24 cellular contexts compared by ENCODE assay signal in genomic region chr3:43858052-43858701, GRCh38.
DNase-seq lines count a peak whose midpoint lies in the region; TF ChIP-seq lines count a peak whose summit lies in the region.
"Had no signal": no experiment of that assay in that cellular context is flagged by ENCODE, and none has a peak within 500 bp of the region (broad histone marks: within the 10 kb centered on the region; RNA-seq: fewer than 3 reads in every experiment).

No MANE protein-coding gene starts in this region.

- peak overlapping the region; percentile 35 for H3K4me3 Mint-ChIP-seq in nephron progenitor cell
- H3K4me3 Mint-ChIP-seq: mesothelial cell of epicardium; naive thymus-derived CD8-positive, alpha-beta T cell; stimulated activated naive B cell treated with anti-CD40 and anti-IgM and Interleukin-4, amounts not matched to agents 10 μg/mL and 1 μg/mL and 100 μg/mL, for 72 hours had no signal

- intact Hi-C loops in esophagus muscularis mucosa (cut with DNase I), result loop anchor here (10.0 kb wide), 1 partner anchor 337 kb away; no protein-coding TSS in a partner anchor

- peaks cover 5% of the 10 kb centered on the region; the same call in 1 of the 2 replicates for H3K4me1 ChIP-seq in ES-I3 (ENCODE audit: insufficient read depth, low read length)
- no peaks in the 10 kb centered on the region for H3K4me1 ChIP-seq in MM.1S (ENCODE audit: low read length)
- H3K4me1 ChIP-seq in esophagus muscularis mucosa, result peaks cover 0 to 4% (median 0%) of the 10 kb centered on the region in 4 donors
- H3K4me1 ChIP-seq: adrenal gland, parathyroid adenoma, suprapubic skin had no signal

- H3K4me2 ChIP-seq in MM.1S (ENCODE audit: low read depth, low read length), result no peak overlapping the region

- H3K27me3 ChIP-seq in MM.1S (replicated peaks; ENCODE audit: insufficient read depth, low read length) (no peaks in the 10 kb centered on the region), esophagus muscularis mucosa (peaks cover 0 to 71% (median 3%) of the 10 kb centered on the region in 4 donors)

- H3K4me1 Mint-ChIP-seq in nephron progenitor cell, result peaks cover 12% of the 10 kb centered on the region
- H3K4me1 Mint-ChIP-seq: mesothelial cell of epicardium; naive thymus-derived CD8-positive, alpha-beta T cell had no signal

- H3K9ac ChIP-seq in ES-I3 (ENCODE audit: low read depth, low read length) (peak overlapping the region; percentile 19; the same call in 1 of the 2 replicates), MM.1S (ENCODE audit: low read length) (no peak overlapping the region)
- H3K9ac ChIP-seq: parathyroid adenoma had no signal

- H3K4me3 ChIP-seq in MM.1S (ENCODE audit: low read length) (no peak overlapping the region), esophagus muscularis mucosa (no peak overlapping the region)
- H3K4me3 ChIP-seq: adrenal gland, suprapubic skin had no signal

- TF ChIP-seq EP300 in esophagus muscularis mucosa (IDR thresholded peaks at IDR 0.05), result no peak

- H3K36me3 ChIP-seq in ES-I3 (ENCODE audit: insufficient read depth, low read length) (no peaks in the 10 kb centered on the region), MM.1S (replicated peaks; ENCODE audit: insufficient read depth, low read length) (no peaks in the 10 kb centered on the region), esophagus muscularis mucosa (no peaks in the 10 kb centered on the region)
- H3K36me3 ChIP-seq: adrenal gland, suprapubic skin had no signal

- H3K9me3 Mint-ChIP-seq in nephron progenitor cell, result no peaks in the 10 kb centered on the region
- H3K9me3 Mint-ChIP-seq: mesothelial cell of epicardium; naive thymus-derived CD8-positive, alpha-beta T cell; stimulated activated naive B cell treated with anti-CD40 and anti-IgM and Interleukin-4, amounts not matched to agents 10 μg/mL and 1 μg/mL and 100 μg/mL, for 72 hours had no signal

- no peaks in the 10 kb centered on the region for H3K9me2 ChIP-seq in MM.1S (replicated peaks; ENCODE audit: insufficient read depth, low read length)

- WGBS in esophagus muscularis mucosa, result 26% methylated on average over 12 of the region's 16 CpGs

- no peaks in the 10 kb centered on the region for H4K20me1 ChIP-seq in MM.1S (ENCODE audit: insufficient read depth, low read length)

- no peak for TF ChIP-seq CTCF in MM.1S (IDR thresholded peaks at IDR 0.05; ENCODE audit: low read length)
- no peak for TF ChIP-seq CTCF in esophagus muscularis mucosa (IDR thresholded peaks at IDR 0.05)
- no peak for TF ChIP-seq CTCF in nephron progenitor cell (IDR thresholded peaks at IDR 0.05)

- no peak overlapping the region for H3K27ac ChIP-seq in MM.1S (ENCODE audit: low read length)
- H3K27ac ChIP-seq in esophagus muscularis mucosa (replicated peaks in 1 of 4), result no peak overlapping the region
- H3K27ac ChIP-seq: adrenal gland, parathyroid adenoma, suprapubic skin had no signal

- H2AFZ ChIP-seq in MM.1S (ENCODE audit: low read length), result no peak overlapping the region
- H2AFZ ChIP-seq: parathyroid adenoma had no signal

- H3K9me3 ChIP-seq in ES-I3 (ENCODE audit: control insufficient read depth, insufficient read depth, low read length) (no peaks in the 10 kb centered on the region), MM.1S (replicated peaks; ENCODE audit: insufficient read depth, low read length) (no peaks in the 10 kb centered on the region), esophagus muscularis mucosa (no peaks in the 10 kb centered on the region)
- H3K9me3 ChIP-seq: adrenal gland, suprapubic skin had no signal

- no peak for TF ChIP-seq POLR2A in esophagus muscularis mucosa (IDR thresholded peaks at IDR 0.05; ENCODE audit: low read depth)

- peaks cover 30% of the 10 kb centered on the region for H3K27me3 Mint-ChIP-seq in nephron progenitor cell (ENCODE audit: low read depth, poor library complexity)

- no peak overlapping the region for H3K27ac Mint-ChIP-seq in nephron progenitor cell
- H3K27ac Mint-ChIP-seq: mesothelial cell of epicardium; naive thymus-derived CD8-positive, alpha-beta T cell; stimulated activated naive B cell treated with anti-CD40 and anti-IgM and Interleukin-4, amounts not matched to agents 10 μg/mL and 1 μg/mL and 100 μg/mL, for 72 hours had no signal

- no peaks in the 10 kb centered on the region for H3F3A ChIP-seq in MM.1S (ENCODE audit: insufficient read depth, low read length)

- DNase-seq in MM.1S, result peak; percentile 10
- DNase-seq in esophagus muscularis mucosa (ENCODE audit: extremely low spot score), result peak; percentile 80
- no peak for DNase-seq in nephron progenitor cell
- DNase-seq in H4 (ENCODE audit: low spot score), result no peak
- no peak for DNase-seq in UCSD-AML1 (lab: John Stamatoyannopoulos, UW; ENCODE audit: unreplicated experiment)
- no peak for DNase-seq in CD1c-positive myeloid dendritic cell (ENCODE audit: extremely low spot score)
- DNase-seq: activated CD4-positive, alpha-beta T cell treated with anti-CD3 and anti-CD28 coated beads for 1 hour; adrenal gland; C1 segment of cervical spinal cord; Calu3; DND-41; naive thymus-derived CD8-positive, alpha-beta T cell; NCI-H1092; NCI-H187 treated with DMSO at 0.1 percent for 48 hours; NCI-H446; NK-92 treated with Interleukin-12 subunit alpha and Interleukin-12 subunit beta, amount 100 ng/mL, for 24 hours; right cardiac atrium; SIG-M5; stimulated activated CD4-positive, alpha-beta T cell treated with anti-CD3 and anti-CD28 coated beads, Interleukin-4, amount 100 ng/mL, for 1 hour; stimulated activated naive B cell treated with anti-CD40 and anti-IgM and Interleukin-4, amounts not matched to agents 10 μg/mL and 1 μg/mL and 100 μg/mL, for 72 hours had no signal

- H3K79me2 ChIP-seq in MM.1S (ENCODE audit: low read length), result no peaks in the 10 kb centered on the region
- H3K79me2 ChIP-seq: parathyroid adenoma had no signal

- no peaks in the 10 kb centered on the region for H3K36me3 Mint-ChIP-seq in nephron progenitor cell (ENCODE audit: low read depth)
- H3K36me3 Mint-ChIP-seq: mesothelial cell of epicardium; naive thymus-derived CD8-positive, alpha-beta T cell; stimulated activated naive B cell treated with anti-CD40 and anti-IgM and Interleukin-4, amounts not matched to agents 10 μg/mL and 1 μg/mL and 100 μg/mL, for 72 hours had no signal

Comparison
In these comparisons a context has a peak if more than half of its experiments do, and no peak if none do; other contexts are left out.
1. DNase-seq: peak in MM.1S (single experiment) and esophagus muscularis mucosa (single experiment); none in nephron progenitor cell (single experiment), H4 (single experiment), UCSD-AML1 (single experiment) and CD1c-positive myeloid dendritic cell (single experiment).